ENCODE assay signal across 10 cellular contexts in the genomic region with DNA sequence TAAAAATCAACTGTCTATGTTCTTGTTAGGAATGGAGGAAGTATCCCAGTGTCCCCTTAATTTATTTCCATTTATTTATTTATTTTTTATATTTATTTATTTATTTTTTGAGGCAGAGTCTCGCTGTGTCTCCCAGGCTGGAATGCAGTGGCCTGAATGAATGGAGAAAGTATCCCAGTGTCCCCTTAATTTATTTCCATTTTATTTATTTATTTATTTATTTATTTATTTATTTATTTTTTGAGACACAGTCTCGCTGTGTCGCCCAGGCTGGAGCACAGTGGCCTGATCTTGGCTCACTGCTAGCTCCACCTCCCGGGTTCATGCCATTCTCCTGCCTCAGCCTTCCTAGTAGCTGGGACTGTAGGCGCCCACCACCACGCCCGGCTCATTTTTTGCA.
"Had no signal": no experiment of that assay in that cellular context is flagged by ENCODE, and none has a peak within 500 bp of the region (broad histone marks: within the 10 kb centered on the region; RNA-seq: fewer than 3 reads in every experiment).

No MANE protein-coding gene starts in this region.

- H3K27ac Mint-ChIP-seq: IgD-negative memory B cell had no signal

- H3K4me3 ChIP-seq: K562 had no signal

- H3K9me3 Mint-ChIP-seq: IgD-negative memory B cell had no signal

- FAIRE-seq: HepG2, HTR-8/SVneo, K562 had no signal

- DNase-seq: IMR-90, Karpas-422, KBM-7, KG1 had no signal

- H3K4me3 Mint-ChIP-seq: IgD-negative memory B cell had no signal

- H3K27ac ChIP-seq: HL-60, KMS-11 had no signal

- ATAC-seq: HepG2, K562 had no signal

- H3K27me3 Mint-ChIP-seq: IgD-negative memory B cell had no signal

- H3K4me2 ChIP-seq: KMS-11 had no signal
